Comparison of ENCODE assay signal across 2 cellular contexts in genomic region chr7:29552392-29552791, GRCh38.
TF ChIP-seq lines count a peak whose summit lies in the region.

No MANE protein-coding gene starts in this region.

TF ChIP-seq in Ishikawa, 13 proteins besides CTCF, POLR2A, EP300 and RAD21:
- TF ChIP-seq CEBPB (IDR thresholded peaks at IDR 0.05) (no peak), TCF12 (IDR thresholded peaks at IDR 0.05; ENCODE audit: low read depth) (peak; percentile 68), TEAD4 (IDR thresholded peaks at IDR 0.05) (peak; percentile 62), NFIC (IDR thresholded peaks at IDR 0.05) (peak; percentile 45; the same call in 1 of the 2 replicates)

TF ChIP-seq in H1, 55 proteins besides CTCF, POLR2A, EP300 and RAD21:
- TF ChIP-seq RBBP5 (IDR thresholded peaks at IDR 0.05; ENCODE audit: borderline replicate concordance, low read depth, low read length) (no peak), EGR1 (IDR thresholded peaks at IDR 0.05; ENCODE audit: borderline replicate concordance, low read depth, low read length) (no peak), BRCA1 (IDR thresholded peaks at IDR 0.05; ENCODE audit: low read depth, low read length) (no peak), SRF (IDR thresholded peaks at IDR 0.05; ENCODE audit: low read depth, low read length) (no peak), CEBPB (IDR thresholded peaks at IDR 0.05; ENCODE audit: low read depth, low read length) (no peak)
